9 cellular contexts compared by ENCODE assay signal in the genomic region with DNA sequence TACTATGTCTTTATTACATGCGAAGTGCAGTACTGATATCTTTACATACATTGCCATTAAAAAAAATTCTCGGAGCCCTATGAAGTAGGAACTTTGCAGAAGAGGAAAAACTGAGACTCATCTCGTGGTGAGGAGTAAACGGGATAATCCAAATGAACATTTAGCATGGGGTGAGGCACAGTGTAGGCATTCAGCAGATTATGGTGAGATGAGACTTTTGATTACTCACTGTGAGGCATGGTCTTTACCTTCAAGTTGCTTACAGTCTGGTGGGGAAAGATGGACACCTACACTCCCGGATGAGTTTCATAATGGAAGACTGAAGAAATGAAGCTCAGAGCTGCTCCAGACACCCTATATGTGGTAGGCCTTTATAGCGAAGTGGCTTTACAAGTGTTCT. TPM values are rescaled to one million over a fixed set of nuclear protein-coding genes. Genes with fewer than 3 reads are reported as not detected.
DNase-seq lines count a peak whose midpoint lies in the region; ATAC-seq and TF ChIP-seq lines count a peak whose summit lies in the region.
"Had no signal": no experiment of that assay in that cellular context is flagged by ENCODE, and none has a peak within 500 bp of the region (broad histone marks: within the 10 kb centered on the region; RNA-seq: fewer than 3 reads in every experiment).

No MANE protein-coding gene starts in this region.

- H2AK5ac ChIP-seq in H9 (ENCODE audit: insufficient read length, low read length) = no peak overlapping the region

- no peak overlapping the region for H3K4ac ChIP-seq in H9 (ENCODE audit: low read depth, low read length)

- H3T11ph ChIP-seq in H9 (ENCODE audit: low read length) = no peak overlapping the region

- H3K9ac ChIP-seq in H9 (ENCODE audit: extremely low read depth, insufficient read length, low read length) = no peak overlapping the region
- peak overlapping the region; percentile 99 for H3K9ac ChIP-seq in skeletal muscle tissue (ENCODE audit: low read depth in 1 of 3, low read length in 3 of 3)

- no peak overlapping the region for H4K8ac ChIP-seq in H9 (replicated peaks; ENCODE audit: insufficient read length, low read depth, low read length)

- peaks cover 11% of the 10 kb centered on the region for H3K23me2 ChIP-seq in H9 (ENCODE audit: insufficient read length, low read depth, low read length, poor library complexity, severe bottlenecking)

- peaks cover 19% of the 10 kb centered on the region for H3K79me1 ChIP-seq in H9 (ENCODE audit: insufficient read depth, low read depth, low read length, poor library complexity, severe bottlenecking)

- peak overlapping the region; percentile 74 for H3K4me2 ChIP-seq in H9 (ENCODE audit: insufficient read depth, insufficient read length, low read length)

- H2BK20ac ChIP-seq in H9 (ENCODE audit: low read depth, low read length, poor library complexity, severe bottlenecking) = no peak overlapping the region

- H3K18ac ChIP-seq in H9 (ENCODE audit: insufficient read length, low read depth, low read length) = no peak overlapping the region

- H3K4me1 Mint-ChIP-seq in H9 (peaks cover 32 to 40% of the 10 kb centered on the region in 2 experiments), T-cell (peaks cover 70 to 72% (median 71%) of the 10 kb centered on the region in 3 donors)

- H2BK12ac ChIP-seq in H9 (ENCODE audit: insufficient read length, low read depth, low read length) = no peak overlapping the region

- no peaks in the 10 kb centered on the region; the same call in 1 of the 2 replicates for H3K4me1 ChIP-seq in H9 (ENCODE audit: insufficient read depth, low read length)
- peaks cover 39 to 62% (median 42%) of the 10 kb centered on the region in 3 donors for H3K4me1 ChIP-seq in skeletal muscle tissue (ENCODE audit: control insufficient read depth in 3 of 3, insufficient read depth in 3 of 3, low read length in 3 of 3)

- no peak overlapping the region for H3K23ac ChIP-seq in H9 (ENCODE audit: insufficient read length, low read depth, low read length)

- peak overlapping the region in 2 of 3 experiments; percentile 11 to 99; a peak in 1 of 7 replicates for H3K27ac Mint-ChIP-seq in H9
- H3K27ac Mint-ChIP-seq in T-cell = peak overlapping the region; percentile 97 to 99

- H3K27me3 ChIP-seq in H9 (ENCODE audit: insufficient read depth, low read length) (no peaks in the 10 kb centered on the region), skeletal muscle tissue (ENCODE audit: control insufficient read depth in 3 of 3, insufficient read depth in 3 of 3, low read length in 3 of 3) (no peaks in the 10 kb centered on the region)

- no peak overlapping the region for H4K91ac ChIP-seq in H9 (ENCODE audit: insufficient read length, low read depth, low read length)

- peak overlapping the region; percentile 88 for H3K4me3 ChIP-seq in fibroblast of villous mesenchyme (ENCODE audit: low read depth, low read length)
- H3K4me3 ChIP-seq in skeletal muscle tissue (ENCODE audit: low read length in 3 of 3) = peak overlapping the region; percentile 96 to 99 (median 98)

- H3K27ac ChIP-seq in H9 (ENCODE audit: insufficient read length, low read depth, low read length) = no peak overlapping the region
- peak overlapping the region; percentile 94 for H3K27ac ChIP-seq in skeletal muscle tissue (ENCODE audit: low read depth, low read length)

- DNase-seq in H9 (no peak), T-cell (no peak), fibroblast of villous mesenchyme (ENCODE audit: low read depth) (no peak), D341Med (ENCODE audit: low spot score) (no peak), globus pallidus (ENCODE audit: low spot score) (no peak), HuH-7.5 (ENCODE audit: low spot score) (no peak)
- DNase-seq: kidney glomerular epithelial cell had no signal

- H4K5ac ChIP-seq in H9 (ENCODE audit: insufficient read length, low read depth, low read length) = no peak overlapping the region

- H2BK120ac ChIP-seq in H9 (ENCODE audit: low read depth, low read length, poor library complexity, severe bottlenecking) = no peak overlapping the region

- peak overlapping the region; percentile 96 to 97 for H3K4me3 Mint-ChIP-seq in H9
- peak overlapping the region; percentile 94 to 95 (median 95) for H3K4me3 Mint-ChIP-seq in T-cell

- H3K9me3 ChIP-seq in H9 (ENCODE audit: control insufficient read depth, low read depth, low read length) = no peaks in the 10 kb centered on the region
- H3K9me3 ChIP-seq in skeletal muscle tissue (ENCODE audit: control insufficient read depth in 3 of 3, low read length in 3 of 3) = no peaks in the 10 kb centered on the region

- POLR2A ChIA-PET in T-cell (lab: Charles Lee) = no interaction called here

- peaks cover 27% of the 10 kb centered on the region; the same call in 1 of the 2 replicates for H3K79me2 ChIP-seq in H9 (ENCODE audit: insufficient read depth, low read length)

- no peaks in the 10 kb centered on the region for H4K20me1 ChIP-seq in H9 (ENCODE audit: control insufficient read depth, insufficient read depth, insufficient read length)

- peaks cover 0 to 15% (median 4%) of the 10 kb centered on the region in 3 donors for H3K36me3 ChIP-seq in skeletal muscle tissue (ENCODE audit: control insufficient read depth in 3 of 3, insufficient read depth in 3 of 3, low read length in 3 of 3)

- H3K27me3 Mint-ChIP-seq in H9 (ENCODE audit: low read depth) (no peaks in the 10 kb centered on the region), T-cell (no peaks in the 10 kb centered on the region)

- H3K36me3 Mint-ChIP-seq in H9 (ENCODE audit: insufficient read depth in 1 of 3, low read depth in 3 of 3) = peaks cover 19 to 36% (median 29%) of the 10 kb centered on the region in 3 experiments
- peaks cover 11% of the 10 kb centered on the region for H3K36me3 Mint-ChIP-seq in T-cell

- CTCF ChIA-PET in T-cell (lab: Charles Lee) = interaction anchor here in 1 of 2 donors (1.3 kb wide), 1 partner anchor 23 kb away, joined by 3 read pairs; no protein-coding TSS in a partner anchor

- H3K9me3 Mint-ChIP-seq in H9 = peaks cover 0 to 1% of the 10 kb centered on the region in 2 experiments; a peak in 3 of 5 replicates
- no peaks in the 10 kb centered on the region for H3K9me3 Mint-ChIP-seq in T-cell

- no peak overlapping the region for H3K56ac ChIP-seq in H9 (ENCODE audit: insufficient read length, low read depth, low read length)

- H2BK15ac ChIP-seq in H9 (ENCODE audit: low read depth, low read length) = no peak overlapping the region

- no peak overlapping the region for H2AFZ ChIP-seq in H9 (ENCODE audit: low read length)

- WGBS in H9 (ENCODE audit: extremely low coverage, insufficient read length, low lambda C conversion rate) = no CpG with 5 or more reads among the region's 6 CpGs

- H2BK5ac ChIP-seq in H9 (ENCODE audit: insufficient read length, low read length) = no peak overlapping the region

- ATAC-seq in T-cell (replicated peaks in 1 of 4) = no peak
- no peak for ATAC-seq in HG03175 (IDR thresholded peaks at IDR 0.05; ENCODE audit: unreplicated experiment)

- no peak overlapping the region for H3K14ac ChIP-seq in H9 (ENCODE audit: insufficient read depth, low read length)

- TF ChIP-seq CTCF in H9 (conservative IDR thresholded peaks at IDR 0.05) = no peak
- no peak for TF ChIP-seq CTCF in fibroblast of villous mesenchyme (IDR thresholded peaks at IDR 0.05; ENCODE audit: insufficient read depth, low read depth, low read length)

RNA-seq across cellular contexts. Expression of gene RPRD1B, which starts 1.4 kb away (rescaled TPM):
- 33.4 and 34.3 TPM in 2 replicates for total RNA-seq in H9 (2021)
- 10 to 100 TPM; 38.3 to 46.6 (median 40.5) TPM for total RNA-seq in T-cell
- 30.0 and 36.3 TPM in 2 replicates for total RNA-seq in fibroblast of villous mesenchyme
- 35.5 TPM for total RNA-seq in skeletal muscle tissue

RNA-seq across cellular contexts. Expression of gene TTI1, which starts 1.7 kb away (rescaled TPM):
- 37.4 and 38.3 TPM in 2 replicates for total RNA-seq in H9 (2021)
- total RNA-seq in T-cell = 10 to 100 TPM; 17.8 to 27.6 (median 23.2) TPM
- 15.8 and 24.2 TPM in 2 replicates for total RNA-seq in fibroblast of villous mesenchyme
- total RNA-seq in skeletal muscle tissue = 22.4 TPM
